In the genomic region with DNA sequence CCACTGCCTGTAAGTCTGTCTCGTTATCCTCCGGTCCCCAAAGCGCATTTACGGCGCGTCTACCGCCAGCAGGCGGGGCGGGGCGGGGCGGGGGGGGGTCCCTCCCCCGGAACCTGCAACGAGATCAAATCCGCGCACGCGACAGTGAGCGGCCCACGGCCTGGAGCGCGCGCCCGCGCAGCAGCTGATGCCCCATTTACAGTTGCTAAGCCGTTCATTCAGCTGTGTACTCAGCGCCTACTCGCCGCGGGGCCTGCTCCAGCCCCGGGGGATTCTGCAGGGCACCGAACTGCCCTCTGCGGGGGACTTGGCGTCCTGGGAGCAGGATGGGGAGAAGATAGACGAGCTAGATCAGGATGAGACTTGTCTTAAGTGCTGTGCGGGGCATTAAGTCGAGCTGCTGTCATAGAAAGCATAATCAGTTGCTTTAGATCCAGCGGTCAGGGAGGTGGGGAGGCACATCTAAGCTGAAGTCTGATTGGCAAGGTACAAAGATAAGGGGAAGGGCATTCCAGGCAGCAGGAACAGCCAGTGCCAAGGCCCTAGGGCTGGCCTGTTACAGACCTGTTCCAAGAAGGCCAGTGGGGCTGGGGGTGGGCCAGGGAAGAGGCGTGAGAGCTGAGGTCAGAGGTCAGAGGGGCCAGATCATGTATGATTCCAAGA, we compare ENCODE assay signal across 8 cellular contexts. TPM values are rescaled to one million over a fixed set of nuclear protein-coding genes. Genes with fewer than 3 reads are reported as not detected.
DNase-seq lines count a peak whose midpoint lies in the region; ATAC-seq, FAIRE-seq and TF ChIP-seq lines count a peak whose summit lies in the region.

No MANE protein-coding gene starts in this region.

- H2AFZ ChIP-seq in neural cell (ENCODE audit: low read depth, low read length): peak overlapping the region; percentile 93

- peak overlapping the region; percentile 99 for H3K9ac ChIP-seq in neural cell (ENCODE audit: low read length)
- peak overlapping the region; percentile 61 to 66 for H3K9ac ChIP-seq in stomach smooth muscle (ENCODE audit: low read length in 2 of 2)

- peaks cover 24% of the 10 kb centered on the region for H3K4me1 Mint-ChIP-seq in activated T-helper 1 cell treated with anti-CD3 and anti-CD28 coated beads, Interleukin-12 subunit alpha, Interleukin-12 subunit beta, Interleukin-2, Interleukin-4 antibody, amounts not matched to agents 30 ng/mL and 10 ng/mL and 1 ng/mL, durations not matched to agents 14 hours and 24 hours and 36 hours (ENCODE audit: low read depth)

- peaks cover 22% of the 10 kb centered on the region for H4K20me1 ChIP-seq in neural cell (ENCODE audit: insufficient read depth)

- CTCF ChIA-PET in Panc1 (lab: Charles Lee): interaction anchor here (0.5 to 0.7 kb wide), 2 partner anchors 11 to 87 kb away, joined by 3 to 4 read pairs; no protein-coding TSS in a partner anchor

- peak overlapping the region; percentile 93 for H3K4me2 ChIP-seq in neural cell (ENCODE audit: low read length)

- peak overlapping the region; percentile 85 for H3K27ac Mint-ChIP-seq in activated T-helper 1 cell treated with anti-CD3 and anti-CD28 coated beads, Interleukin-12 subunit alpha, Interleukin-12 subunit beta, Interleukin-2, Interleukin-4 antibody, amounts not matched to agents 30 ng/mL and 10 ng/mL and 1 ng/mL, durations not matched to agents 14 hours and 24 hours and 36 hours

- intact Hi-C loops in Panc1 (cut with micrococcal nuclease; ENCODE audit: unreplicated experiment): no loop called here
- intact Hi-C loops in activated T-helper 1 cell treated with anti-CD3 and anti-CD28 coated beads, Interleukin-12 subunit alpha, Interleukin-12 subunit beta, Interleukin-2, Interleukin-4 antibody, amounts not matched to agents 30 ng/mL and 10 ng/mL and 1 ng/mL, durations not matched to agents 14 hours and 24 hours and 36 hours (cut with micrococcal nuclease): loop anchor here (1.0 to 10.0 kb wide), 5 partner anchors 10 to 589 kb away; a partner anchor contains a TSS

- TF ChIP-seq CTCF in Panc1 (IDR thresholded peaks at IDR 0.05) (no peak), fibroblast of mammary gland (conservative IDR thresholded peaks at IDR 0.05; ENCODE audit: control insufficient read depth, insufficient read depth, low read depth, low read length) (no peak), neural cell (IDR thresholded peaks at IDR 0.05; ENCODE audit: poor library complexity, severe bottlenecking) (no peak)

- TF ChIP-seq POLR2A in GM12892 (IDR thresholded peaks at IDR 0.05; ENCODE audit: low read depth, low read length): no peak

- ATAC-seq in Panc1 (peak; percentile 6; the same call in 1 of the 2 replicates), HG02938 (IDR thresholded peaks at IDR 0.05; ENCODE audit: unreplicated experiment) (no peak)

- H3K4me3 ChIP-seq in Panc1 (ENCODE audit: low read depth in 2 of 2, low read length in 2 of 2) (peak overlapping the region; percentile 73 to 74), fibroblast of mammary gland (ENCODE audit: control insufficient read depth, low read depth, low read length) (peak overlapping the region; percentile 65), neural cell (ENCODE audit: low read length) (peak overlapping the region; percentile 93), stomach smooth muscle (ENCODE audit: low read length in 2 of 2) (peak overlapping the region; percentile 79 to 81)

- H3K9me3 ChIP-seq in Panc1 (ENCODE audit: control insufficient read depth, insufficient read depth, low read depth, low read length) (no peaks in the 10 kb centered on the region), neural cell (ENCODE audit: low read length) (no peaks in the 10 kb centered on the region), stomach smooth muscle (ENCODE audit: control insufficient read depth in 2 of 2, low read length in 2 of 2) (no peaks in the 10 kb centered on the region)

- POLR2A ChIA-PET in Panc1 (lab: Charles Lee): interaction anchor here (0.5 to 0.7 kb wide), 2 partner anchors 25 to 701 kb away, joined by 3 to 6 read pairs; no protein-coding TSS in a partner anchor

- H3K9me2 ChIP-seq in neural cell (ENCODE audit: insufficient read depth, low read length): no peaks in the 10 kb centered on the region

- no peaks in the 10 kb centered on the region for H3K36me3 Mint-ChIP-seq in activated T-helper 1 cell treated with anti-CD3 and anti-CD28 coated beads, Interleukin-12 subunit alpha, Interleukin-12 subunit beta, Interleukin-2, Interleukin-4 antibody, amounts not matched to agents 30 ng/mL and 10 ng/mL and 1 ng/mL, durations not matched to agents 14 hours and 24 hours and 36 hours (ENCODE audit: low read depth)

- H3K36me3 ChIP-seq in Panc1 (ENCODE audit: control insufficient read depth, insufficient read depth, low read length): peaks cover 2% of the 10 kb centered on the region; the same call in 1 of the 2 replicates
- H3K36me3 ChIP-seq in neural cell (ENCODE audit: insufficient read depth, low read length): no peaks in the 10 kb centered on the region
- no peaks in the 10 kb centered on the region for H3K36me3 ChIP-seq in stomach smooth muscle (ENCODE audit: control insufficient read depth in 2 of 2, insufficient read depth in 2 of 2, low read length in 2 of 2)

- peaks cover 12% of the 10 kb centered on the region for H3K27me3 Mint-ChIP-seq in activated T-helper 1 cell treated with anti-CD3 and anti-CD28 coated beads, Interleukin-12 subunit alpha, Interleukin-12 subunit beta, Interleukin-2, Interleukin-4 antibody, amounts not matched to agents 30 ng/mL and 10 ng/mL and 1 ng/mL, durations not matched to agents 14 hours and 24 hours and 36 hours (ENCODE audit: insufficient read depth)

- no TSS peak for BruUV-seq in Panc1 (replicated peaks; lab: Mats Ljungman, UMichigan)

- DNase-seq in GM12892 (ENCODE audit: insufficient read length) (peak; percentile 68), Panc1 (ENCODE audit: low read depth, low spot score) (no peak), fibroblast of mammary gland (ENCODE audit: low read depth) (peak; percentile 40)
- DNase-seq in activated T-helper 1 cell treated with anti-CD3 and anti-CD28 coated beads, Interleukin-12 subunit alpha, Interleukin-12 subunit beta, Interleukin-2, Interleukin-4 antibody, amounts not matched to agents 30 ng/mL and 10 ng/mL and 1 ng/mL, durations not matched to agents 14 hours and 24 hours and 36 hours (ENCODE audit: low spot score): peak; percentile 73

- H3K9me3 Mint-ChIP-seq in activated T-helper 1 cell treated with anti-CD3 and anti-CD28 coated beads, Interleukin-12 subunit alpha, Interleukin-12 subunit beta, Interleukin-2, Interleukin-4 antibody, amounts not matched to agents 30 ng/mL and 10 ng/mL and 1 ng/mL, durations not matched to agents 14 hours and 24 hours and 36 hours: no peaks in the 10 kb centered on the region

- no peak for FAIRE-seq in GM12892 (lab: Jason Lieb, UNC)

- TF ChIP-seq EP300 in Ishikawa (IDR thresholded peaks at IDR 0.05; ENCODE audit: borderline replicate concordance) (no peak), neural cell (conservative IDR thresholded peaks at IDR 0.05; ENCODE audit: poor library complexity, severe bottlenecking) (peak; percentile 25)

- H3K79me2 ChIP-seq in neural cell (replicated peaks; ENCODE audit: insufficient read depth, low read length): peaks cover 24% of the 10 kb centered on the region

- peaks cover 9% of the 10 kb centered on the region for H3F3A ChIP-seq in neural cell (ENCODE audit: insufficient read depth, low read length, poor library complexity, severe bottlenecking)

- H3K4me3 Mint-ChIP-seq in activated T-helper 1 cell treated with anti-CD3 and anti-CD28 coated beads, Interleukin-12 subunit alpha, Interleukin-12 subunit beta, Interleukin-2, Interleukin-4 antibody, amounts not matched to agents 30 ng/mL and 10 ng/mL and 1 ng/mL, durations not matched to agents 14 hours and 24 hours and 36 hours: peak overlapping the region; percentile 88

- H3K4me1 ChIP-seq in Panc1 (ENCODE audit: control insufficient read depth, insufficient read depth, low read length) (peaks cover 14% of the 10 kb centered on the region), stomach smooth muscle (ENCODE audit: control insufficient read depth, insufficient read depth, low read length) (peaks cover 48% of the 10 kb centered on the region)

- H3K27ac ChIP-seq in Panc1 (ENCODE audit: low read length) (peak overlapping the region; percentile 80), neural cell (ENCODE audit: low read length) (peak overlapping the region; percentile 99), stomach smooth muscle (ENCODE audit: low read length) (peak overlapping the region; percentile 69)

- in situ Hi-C loops in Panc1 (cut with HindIII; ENCODE audit: low pct_unique_long_range_greater_than_20kb, low sequenced_read_pairs): no loop called here

- H3K27me3 ChIP-seq in Panc1 (ENCODE audit: control insufficient read depth, insufficient read depth, low read length) (no peaks in the 10 kb centered on the region), neural cell (ENCODE audit: insufficient read depth, low read depth, low read length) (no peaks in the 10 kb centered on the region), stomach smooth muscle (ENCODE audit: control insufficient read depth in 1 of 2, insufficient read depth in 2 of 2, low read length in 2 of 2) (no peaks in the 10 kb centered on the region)

- TF ChIP-seq RAD21 in Ishikawa (IDR thresholded peaks at IDR 0.05; ENCODE audit: low read depth): no peak
- peak; percentile 52 for TF ChIP-seq RAD21 in neural cell (conservative IDR thresholded peaks at IDR 0.05)

TF ChIP-seq in Ishikawa, 13 proteins besides CTCF, POLR2A, EP300 and RAD21 (continues in another document):
- no peak for TF ChIP-seq NFIC (IDR thresholded peaks at IDR 0.05)
- no peak for TF ChIP-seq TCF12 (IDR thresholded peaks at IDR 0.05; ENCODE audit: low read depth)
- TF ChIP-seq CEBPB (IDR thresholded peaks at IDR 0.05): no peak

TF ChIP-seq in neural cell, 6 proteins besides CTCF, POLR2A, EP300 and RAD21 (continues in another document):
- TF ChIP-seq POLR2AphosphoS5 (IDR thresholded peaks at IDR 0.05): peak; percentile 85
- peak; percentile 58 for TF ChIP-seq TAF1 (IDR thresholded peaks at IDR 0.05; ENCODE audit: low read depth)

RNA-seq across cellular contexts. Expression of a gene that starts 1.4 kb away (rescaled TPM):
- polyA plus RNA-seq in GM12892 (2012; ENCODE audit: missing spikeins): 1.2 TPM
- total RNA-seq in Panc1 (2021; ENCODE audit: unreplicated experiment): 96.6 TPM
- 64.9 TPM for polyA plus RNA-seq in Panc1 (2012; ENCODE audit: insufficient read length)
- total RNA-seq in activated T-helper 1 cell treated with anti-CD3 and anti-CD28 coated beads, Interleukin-12 subunit alpha, Interleukin-12 subunit beta, Interleukin-2, Interleukin-4 antibody, amounts not matched to agents 30 ng/mL and 10 ng/mL and 1 ng/mL, durations not matched to agents 14 hours and 24 hours and 36 hours: 7.4 and 7.6 TPM in 2 replicates
- polyA plus RNA-seq in neural cell: 24.8 and 25.5 TPM in 2 replicates
- polyA minus RNA-seq in neural cell: 34.8 and 37.5 TPM in 2 replicates

RNA-seq across cellular contexts. Expression of a gene that starts 39.5 kb away (rescaled TPM):
- not detected for polyA plus RNA-seq in GM12892 (2012; ENCODE audit: missing spikeins)
- total RNA-seq in Panc1 (2021; ENCODE audit: unreplicated experiment): 2.1 TPM
- 3.8 TPM for polyA plus RNA-seq in Panc1 (2012; ENCODE audit: insufficient read length)
- not detected in 2 replicates for total RNA-seq in activated T-helper 1 cell treated with anti-CD3 and anti-CD28 coated beads, Interleukin-12 subunit alpha, Interleukin-12 subunit beta, Interleukin-2, Interleukin-4 antibody, amounts not matched to agents 30 ng/mL and 10 ng/mL and 1 ng/mL, durations not matched to agents 14 hours and 24 hours and 36 hours
- 0.04 and 0.47 TPM in 2 replicates for polyA plus RNA-seq in neural cell
- 0.93 and 1.2 TPM in 2 replicates for polyA minus RNA-seq in neural cell

Comparison
In these comparisons a context has a peak if more than half of its experiments do, and no peak if none do; other contexts are left out.
1. RNA of a gene that starts 1.4 kb away (total RNA-seq): 96.6 TPM in Panc1 (single experiment); 7.4 to 7.6 TPM in activated T-helper 1 cell treated with anti-CD3 and anti-CD28 coated beads, Interleukin-12 subunit alpha, Interleukin-12 subunit beta, Interleukin-2, Interleukin-4 antibody, amounts not matched to agents 30 ng/mL and 10 ng/mL and 1 ng/mL, durations not matched to agents 14 hours and 24 hours and 36 hours; every median in the first group is over 10 times any median in the second.
2. Peak in every context shown above with its lines, with median percentiles within 50 percentile points of each other: H3K27ac ChIP-seq and H3K4me3 ChIP-seq.